33 cellular contexts compared by ENCODE assay signal in genomic region chr5:1214163-1214935, GRCh38. TPM values are rescaled to one million over a fixed set of nuclear protein-coding genes. Genes with fewer than 3 reads are reported as not detected.
"Had no signal": no experiment of that assay in that cellular context is flagged by ENCODE, and none has a peak within 500 bp of the region (broad histone marks: within the 10 kb centered on the region; RNA-seq: fewer than 3 reads in every experiment).

No MANE protein-coding gene starts in this region.

- H3K4me1 ChIP-seq: adrenal gland, SJSA1 had no signal

- ATAC-seq: activated naive CD4-positive, alpha-beta T cell treated with anti-CD3 and anti-CD28 coated beads, Interleukin-2, amount 50 U/mL, for 72 hours; activated T-cell treated with anti-CD3 and anti-CD28 coated beads, Interleukin-2, amount 50 U/mL, for 4 hours; Panc1 had no signal

- H3K9ac ChIP-seq: SK-N-SH had no signal

- H3K27me3 ChIP-seq: adrenal gland, brain microvascular endothelial cell, MG63 had no signal

- H3K4me3 Mint-ChIP-seq: activated B cell treated with CpG ODN at 0.5 μM for 24 hours; activated CD4-positive, alpha-beta memory T cell treated with anti-CD3 and anti-CD28 coated beads for 36 hours; activated naive CD4-positive, alpha-beta T cell treated with anti-CD3 and anti-CD28 coated beads for 36 hours; activated T-cell treated with anti-CD3 and anti-CD28 coated beads, Interleukin-2, amount 50 U/mL, for 4 hours; activated T-helper 1 cell treated with anti-CD3 and anti-CD28 coated beads, Interleukin-12 subunit alpha, Interleukin-12 subunit beta, Interleukin-2, Interleukin-4 antibody, amounts not matched to agents 30 ng/mL and 10 ng/mL and 1 ng/mL, durations not matched to agents 14 hours and 24 hours and 36 hours; T-helper 1 cell treated with Interleukin-12 subunit alpha and Interleukin-12 subunit beta and Interleukin-4 antibody, amounts not matched to agents 30 μg/mL and 1 μg/mL, for 36 hours; T-helper 2 cell treated with Interferon-gamma antibody and Interleukin-4, amounts not matched to agents 5 μg/mL and 100 μg/mL, for 36 hours had no signal

- DNase-seq: activated B cell treated with CpG ODN at 0.5 μM for 24 hours; activated CD4-positive, alpha-beta memory T cell treated with anti-CD3 and anti-CD28 coated beads for 36 hours; activated CD4-positive, alpha-beta T cell treated with anti-CD3 and anti-CD28 coated beads for 4 hours; activated CD4-positive, alpha-beta T cell treated with anti-CD3 and anti-CD28 coated beads, Interleukin-2, amount 50 U/mL, for 1 hour; activated CD4-positive, CD25-positive, alpha-beta regulatory T cell treated with anti-CD3 and anti-CD28 coated beads, Interleukin-2, amount 50 U/mL, for 72 hours; activated CD8-positive, alpha-beta memory T cell treated with anti-CD3 and anti-CD28 coated beads, Interleukin-2, amount 50 U/mL, for 4 hours; activated gamma-delta T cell treated with Interleukin-2 at 50 U/mL for 16 hours; activated naive CD4-positive, alpha-beta T cell treated with anti-CD3 and anti-CD28 coated beads for 36 hours; activated T-cell treated with anti-CD3 and anti-CD28 coated beads for 4 hours; activated T-cell treated with anti-CD3 and anti-CD28 coated beads, Interleukin-2, amount 50 U/mL, for 4 hours; adrenal gland; brain microvascular endothelial cell; Kasumi-1; KG1; MG63; NCI-H1048; NCI-H1105 treated with DMSO at 0.1 percent for 48 hours; NCI-H1694; NCI-H1930; NCI-H2081 treated with DMSO at 0.1 percent for 48 hours; NCI-H226; NCI-H446 treated with DMSO at 0.1 percent for 48 hours; NCI-H524 treated with DMSO at 0.1 percent for 48 hours; SHP77 treated with DMSO at 0.1 percent for 48 hours; SK-N-SH had no signal

- H3K4me1 Mint-ChIP-seq: activated B cell treated with CpG ODN at 0.5 μM for 24 hours had no signal

- H3K27ac Mint-ChIP-seq: activated B cell treated with CpG ODN at 0.5 μM for 24 hours; activated CD4-positive, alpha-beta memory T cell treated with anti-CD3 and anti-CD28 coated beads for 36 hours; activated naive CD4-positive, alpha-beta T cell treated with anti-CD3 and anti-CD28 coated beads for 36 hours; activated naive CD4-positive, alpha-beta T cell treated with anti-CD3 and anti-CD28 coated beads, Interleukin-2, amount 50 U/mL, for 72 hours; activated T-helper 1 cell treated with anti-CD3 and anti-CD28 coated beads, Interleukin-12 subunit alpha, Interleukin-12 subunit beta, Interleukin-2, Interleukin-4 antibody, amounts not matched to agents 30 ng/mL and 10 ng/mL and 1 ng/mL, durations not matched to agents 14 hours and 24 hours and 36 hours; T-helper 1 cell treated with Interleukin-12 subunit alpha and Interleukin-12 subunit beta and Interleukin-4 antibody, amounts not matched to agents 30 μg/mL and 1 μg/mL, for 36 hours; T-helper 2 cell treated with Interferon-gamma antibody and Interleukin-4, amounts not matched to agents 5 μg/mL and 100 μg/mL, for 36 hours had no signal

- H3K27ac ChIP-seq: adrenal gland, brain microvascular endothelial cell, SJSA1 had no signal

- H3K36me3 Mint-ChIP-seq: activated CD4-positive, alpha-beta memory T cell treated with anti-CD3 and anti-CD28 coated beads for 36 hours; activated naive CD4-positive, alpha-beta T cell treated with anti-CD3 and anti-CD28 coated beads, Interleukin-2, amount 50 U/mL, for 72 hours had no signal

- H3K9me3 Mint-ChIP-seq: activated CD4-positive, alpha-beta memory T cell treated with anti-CD3 and anti-CD28 coated beads for 36 hours; activated naive CD4-positive, alpha-beta T cell treated with anti-CD3 and anti-CD28 coated beads for 36 hours; activated naive CD4-positive, alpha-beta T cell treated with anti-CD3 and anti-CD28 coated beads, Interleukin-2, amount 50 U/mL, for 72 hours; activated T-cell treated with anti-CD3 and anti-CD28 coated beads, Interleukin-2, amount 50 U/mL, for 4 hours; activated T-helper 1 cell treated with anti-CD3 and anti-CD28 coated beads, Interleukin-12 subunit alpha, Interleukin-12 subunit beta, Interleukin-2, Interleukin-4 antibody, amounts not matched to agents 30 ng/mL and 10 ng/mL and 1 ng/mL, durations not matched to agents 14 hours and 24 hours and 36 hours; T-helper 1 cell treated with Interleukin-12 subunit alpha and Interleukin-12 subunit beta and Interleukin-4 antibody, amounts not matched to agents 30 μg/mL and 1 μg/mL, for 36 hours; T-helper 2 cell treated with Interferon-gamma antibody and Interleukin-4, amounts not matched to agents 5 μg/mL and 100 μg/mL, for 36 hours had no signal

- FAIRE-seq: TTC549 had no signal

- H3K36me3 ChIP-seq: adrenal gland, brain microvascular endothelial cell, MG63, SJSA1 had no signal

- H3K9me3 ChIP-seq: adrenal gland, SK-N-SH had no signal

- H3K4me3 ChIP-seq: adrenal gland, MG63, SJSA1 had no signal

RNA-seq across cellular contexts. Expression of gene SLC6A18, which starts 10.8 kb away (rescaled TPM):
- total RNA-seq: activated B cell treated with CpG ODN at 0.5 μM for 24 hours; activated CD4-positive, alpha-beta memory T cell treated with anti-CD3 and anti-CD28 coated beads for 36 hours; activated naive CD4-positive, alpha-beta T cell treated with anti-CD3 and anti-CD28 coated beads for 36 hours; activated naive CD4-positive, alpha-beta T cell treated with anti-CD3 and anti-CD28 coated beads, Interleukin-2, amount 50 U/mL, for 72 hours; activated T-cell treated with anti-CD3 and anti-CD28 coated beads, Interleukin-2, amount 50 U/mL, for 4 hours; activated T-helper 1 cell treated with anti-CD3 and anti-CD28 coated beads, Interleukin-12 subunit alpha, Interleukin-12 subunit beta, Interleukin-2, Interleukin-4 antibody, amounts not matched to agents 30 ng/mL and 10 ng/mL and 1 ng/mL, durations not matched to agents 14 hours and 24 hours and 36 hours; adrenal gland; RPMI7951; SJSA1 had no signal
- polyA plus RNA-seq: adrenal gland, SK-N-SH had no signal

RNA-seq across cellular contexts. Expression of gene SLC6A19, which starts 13.0 kb away (rescaled TPM):
- total RNA-seq: activated B cell treated with CpG ODN at 0.5 μM for 24 hours; activated CD4-positive, alpha-beta memory T cell treated with anti-CD3 and anti-CD28 coated beads for 36 hours; activated naive CD4-positive, alpha-beta T cell treated with anti-CD3 and anti-CD28 coated beads for 36 hours; activated naive CD4-positive, alpha-beta T cell treated with anti-CD3 and anti-CD28 coated beads, Interleukin-2, amount 50 U/mL, for 72 hours; activated T-helper 1 cell treated with anti-CD3 and anti-CD28 coated beads, Interleukin-12 subunit alpha, Interleukin-12 subunit beta, Interleukin-2, Interleukin-4 antibody, amounts not matched to agents 30 ng/mL and 10 ng/mL and 1 ng/mL, durations not matched to agents 14 hours and 24 hours and 36 hours; adrenal gland; RPMI7951 had no signal
- polyA plus RNA-seq: adrenal gland, SK-N-SH had no signal
